8 cellular contexts compared by ENCODE assay signal in genomic region chr20:2840967-2841531, GRCh38. TPM values are rescaled to one million over a fixed set of nuclear protein-coding genes. Genes with fewer than 3 reads are reported as not detected.
DNase-seq lines count a peak whose midpoint lies in the region; ATAC-seq and TF ChIP-seq lines count a peak whose summit lies in the region.

No MANE protein-coding gene starts in this region.

- TF ChIP-seq CTCF in CD8-positive, alpha-beta T cell (IDR thresholded peaks at IDR 0.05): no peak
- no peak for TF ChIP-seq CTCF in mammary epithelial cell (conservative IDR thresholded peaks at IDR 0.05 in 1 of 2, IDR thresholded peaks at IDR 0.05 in 1 of 2; ENCODE audit: extremely low read depth in 1 of 2, insufficient read depth in 1 of 2, low read depth in 1 of 2, low read length in 2 of 2)

- 10% methylated on average over 16 of the region's 33 CpGs for WGBS in mammary epithelial cell (ENCODE audit: low coverage, missing lambda C conversion rate)

- H3K9me3 ChIP-seq in CD8-positive, alpha-beta T cell (ENCODE audit: low read length): no peaks in the 10 kb centered on the region
- no peaks in the 10 kb centered on the region for H3K9me3 ChIP-seq in mammary epithelial cell (replicated peaks; ENCODE audit: insufficient read depth, low read length)
- no peaks in the 10 kb centered on the region for H3K9me3 ChIP-seq in skeletal muscle satellite cell (replicated peaks; ENCODE audit: low read length)

- H3K4me1 Mint-ChIP-seq in CD8-positive, alpha-beta T cell (ENCODE audit: low read depth): peaks cover 44% of the 10 kb centered on the region

- no peaks in the 10 kb centered on the region for H3K36me3 ChIP-seq in CD8-positive, alpha-beta T cell (ENCODE audit: insufficient read depth, low read length)
- H3K36me3 ChIP-seq in mammary epithelial cell (ENCODE audit: insufficient read depth, low read length): no peaks in the 10 kb centered on the region
- peaks cover 2% of the 10 kb centered on the region for H3K36me3 ChIP-seq in skeletal muscle satellite cell (ENCODE audit: insufficient read depth, low read length)

- peak overlapping the region; percentile 88 for H3K27ac ChIP-seq in CD8-positive, alpha-beta T cell (ENCODE audit: low read depth, low read length)
- H3K27ac ChIP-seq in mammary epithelial cell (ENCODE audit: insufficient read depth, low read depth, low read length): no peak overlapping the region

- no peaks in the 10 kb centered on the region for H4K20me1 ChIP-seq in mammary epithelial cell (ENCODE audit: insufficient read depth, low read length)

- BruUV-seq in mammary epithelial cell (replicated peaks; lab: Mats Ljungman, UMichigan): TSS peak; percentile 58

- H3K9me3 Mint-ChIP-seq in CD8-positive, alpha-beta T cell: no peaks in the 10 kb centered on the region

- peak overlapping the region; percentile 96 for H2AFZ ChIP-seq in mammary epithelial cell (ENCODE audit: low read depth, low read length)

- H3K9ac ChIP-seq in mammary epithelial cell (ENCODE audit: insufficient read depth, low read length) (peak overlapping the region; percentile 62), skeletal muscle satellite cell (ENCODE audit: low read depth, low read length) (peak overlapping the region; percentile 96)

- peaks cover 13% of the 10 kb centered on the region for H3K79me2 ChIP-seq in mammary epithelial cell (ENCODE audit: insufficient read depth, low read length)

- H3K4me3 ChIP-seq in CD8-positive, alpha-beta T cell (ENCODE audit: low read depth, low read length): peak overlapping the region; percentile 97
- peak overlapping the region; percentile 54 to 96 (median 80) for H3K4me3 ChIP-seq in mammary epithelial cell (replicated peaks in 1 of 3; ENCODE audit: insufficient read depth in 1 of 3, low read depth in 2 of 3, low read length in 3 of 3)
- peak overlapping the region; percentile 85 for H3K4me3 ChIP-seq in skeletal muscle satellite cell (ENCODE audit: low read length)

- in situ Hi-C loops in SK-MEL-5 (cut with HindIII; ENCODE audit: low pct_unique_long_range_greater_than_20kb, low sequenced_read_pairs) (no loop called here), mammary epithelial cell (cut with MboI; ENCODE audit: low sequenced_read_pairs in 2 of 2) (no loop called here)

- intact Hi-C loops in CD8-positive, alpha-beta T cell (cut with DNase I, micrococcal nuclease): loop anchor here (1.0 to 5.0 kb wide), 7 partner anchors 32 to 734 kb away; partner anchors contain the start of genes IDH3B (in 2 of the 2), PTPRA (in 2 of the 2), EBF4 (in 1 of the 2) and MRPS26 (in 1 of the 2)
- intact Hi-C loops in mammary epithelial cell (cut with micrococcal nuclease): no loop called here

- H3K4me2 ChIP-seq in mammary epithelial cell (ENCODE audit: insufficient read depth, low read depth, low read length): peak overlapping the region; percentile 97
- peak overlapping the region; percentile 86 for H3K4me2 ChIP-seq in skeletal muscle satellite cell (ENCODE audit: low read length)

- POLR2A ChIA-PET in CD8-positive, alpha-beta T cell (lab: Charles Lee): interaction anchor here (0.7 to 2.4 kb wide), 11 partner anchors 10 to 189 kb away, joined by 3 to 15 read pairs (median 5); partner anchors contain the start of genes IDH3B, NOP56 and PTPRA

- H3K27me3 ChIP-seq in CD8-positive, alpha-beta T cell (ENCODE audit: insufficient read depth, low read length): no peaks in the 10 kb centered on the region
- no peaks in the 10 kb centered on the region for H3K27me3 ChIP-seq in mammary epithelial cell (ENCODE audit: insufficient read depth, low read length)
- H3K27me3 ChIP-seq in skeletal muscle satellite cell (ENCODE audit: control insufficient read depth, insufficient read depth, low read length): no peaks in the 10 kb centered on the region

- peak overlapping the region; percentile 81 for H3K27ac Mint-ChIP-seq in CD8-positive, alpha-beta T cell

- peak overlapping the region; percentile 82 for H3K4me3 Mint-ChIP-seq in CD8-positive, alpha-beta T cell

- CTCF ChIA-PET in CD8-positive, alpha-beta T cell (lab: Charles Lee): interaction anchor here (0.7 to 1.6 kb wide), 3 partner anchors 26 to 154 kb away, joined by 3 to 4 read pairs (median 4); no protein-coding TSS in a partner anchor
- CTCF ChIA-PET in mammary epithelial cell (lab: Charles Lee; ENCODE audit: low non-redundant PET): no interaction called here

- peaks cover 35% of the 10 kb centered on the region for H3K36me3 Mint-ChIP-seq in CD8-positive, alpha-beta T cell

- DNase-seq in CD8-positive, alpha-beta T cell: peak in 3 of 7 experiments; percentile 19 to 38 (median 22)
- DNase-seq in GM19238 (ENCODE audit: insufficient read length, low spot score) (peak; percentile 61), SK-MEL-5 (ENCODE audit: low read depth, low spot score) (peak; percentile 44), mammary epithelial cell (peak; percentile 49), iPS-NIHi7 (ENCODE audit: extremely low spot score) (peak; percentile 58), NCI-H446 treated with DMSO at 0.1 percent for 48 hours (lab: John Stamatoyannopoulos, UW) (no peak)

- dilution Hi-C loops in mammary epithelial cell (cut with HindIII; ENCODE audit: low sequenced_read_pairs): no loop called here

- H3K4me1 ChIP-seq in CD8-positive, alpha-beta T cell (ENCODE audit: insufficient read depth, low read length): peaks cover 22% of the 10 kb centered on the region
- H3K4me1 ChIP-seq in mammary epithelial cell (ENCODE audit: insufficient read depth, low read length) (peaks cover 14% of the 10 kb centered on the region), skeletal muscle satellite cell (ENCODE audit: control insufficient read depth, insufficient read depth, low read length) (peaks cover 9% of the 10 kb centered on the region)

- H3K27me3 Mint-ChIP-seq in CD8-positive, alpha-beta T cell (ENCODE audit: low read depth): no peaks in the 10 kb centered on the region

- ATAC-seq in CD8-positive, alpha-beta T cell: peak; percentile 34
- peak; percentile 38 for ATAC-seq in HG03175 (IDR thresholded peaks at IDR 0.05; ENCODE audit: unreplicated experiment)

RNA-seq across cellular contexts. Expression of gene VPS16, which starts 0.5 kb away (rescaled TPM):
- 10 to 100 TPM; 40.7 to 41.1 TPM for total RNA-seq in CD8-positive, alpha-beta T cell
- total RNA-seq in SK-MEL-5 (2014; rRNA removed; shearing (Covaris generic)): 39.0 and 39.7 TPM in 2 replicates
- polyA plus RNA-seq in SK-MEL-5 (2015; cell fraction: cytosol; rRNA removed): 31.8 and 39.7 TPM in 2 replicates
- polyA plus RNA-seq in SK-MEL-5 (2015; cell fraction: nucleus; rRNA removed): 244 and 298 TPM in 2 replicates
- total RNA-seq in mammary epithelial cell: 10 to 100 TPM; 28.5 to 35.2 TPM
- polyA plus RNA-seq in mammary epithelial cell: 25.5 TPM
- 29.0 TPM for polyA minus RNA-seq in mammary epithelial cell
- total RNA-seq in skeletal muscle satellite cell (2012; rRNA removed): 29.9 and 34.9 TPM in 2 replicates

RNA-seq across cellular contexts. Expression of gene PCED1A, which starts 0.6 kb away (rescaled TPM):
- total RNA-seq in CD8-positive, alpha-beta T cell: 10 to 100 TPM; 58.7 to 62.2 TPM
- 17.2 and 22.6 TPM in 2 replicates for total RNA-seq in SK-MEL-5 (2014; rRNA removed; shearing (Covaris generic))
- 27.8 and 31.5 TPM in 2 replicates for polyA plus RNA-seq in SK-MEL-5 (2015; cell fraction: cytosol; rRNA removed)
- 353 and 387 TPM in 2 replicates for polyA plus RNA-seq in SK-MEL-5 (2015; cell fraction: nucleus; rRNA removed)
- 10 to 100 TPM; 15.8 to 20.2 TPM for total RNA-seq in mammary epithelial cell
- 12.5 TPM for polyA plus RNA-seq in mammary epithelial cell
- polyA minus RNA-seq in mammary epithelial cell: 3.5 TPM
- 14.0 and 20.8 TPM in 2 replicates for total RNA-seq in skeletal muscle satellite cell (2012; rRNA removed)

RNA-seq across cellular contexts. Expression of gene TMEM239, which starts 24.9 kb away (rescaled TPM):
- total RNA-seq in CD8-positive, alpha-beta T cell: not detected
- total RNA-seq in SK-MEL-5 (2014; rRNA removed; shearing (Covaris generic)): not detected in 2 replicates
- not detected in 2 replicates for polyA plus RNA-seq in SK-MEL-5 (2015; cell fraction: cytosol; rRNA removed)
- polyA plus RNA-seq in SK-MEL-5 (2015; cell fraction: nucleus; rRNA removed): not detected in 2 replicates
- not detected for total RNA-seq in mammary epithelial cell
- polyA plus RNA-seq in mammary epithelial cell: not detected
- polyA minus RNA-seq in mammary epithelial cell: not detected
- total RNA-seq in skeletal muscle satellite cell (2012; rRNA removed): not detected in 2 replicates

RNA-seq across cellular contexts. Expression of gene C20orf141, which starts 26.3 kb away (rescaled TPM):
- total RNA-seq in CD8-positive, alpha-beta T cell: not detected
- total RNA-seq in SK-MEL-5 (2014; rRNA removed; shearing (Covaris generic)): 0.88 TPM in 1 of 2 replicates, not detected in the other
- polyA plus RNA-seq in SK-MEL-5 (2015; cell fraction: cytosol; rRNA removed): not detected in 2 replicates
- polyA plus RNA-seq in SK-MEL-5 (2015; cell fraction: nucleus; rRNA removed): not detected in 2 replicates
- total RNA-seq in mammary epithelial cell: not detected
- polyA plus RNA-seq in mammary epithelial cell: not detected
- not detected for polyA minus RNA-seq in mammary epithelial cell
- not detected in 2 replicates for total RNA-seq in skeletal muscle satellite cell (2012; rRNA removed)

RNA-seq across cellular contexts. Expression of gene PTPRA, which starts 32.2 kb away (rescaled TPM):
- 10 to 100 TPM; 68.2 to 71.9 TPM for total RNA-seq in CD8-positive, alpha-beta T cell
- total RNA-seq in SK-MEL-5 (2014; rRNA removed; shearing (Covaris generic)): 35.2 and 45.5 TPM in 2 replicates
- 72.5 and 97.8 TPM in 2 replicates for polyA plus RNA-seq in SK-MEL-5 (2015; cell fraction: cytosol; rRNA removed)
- polyA plus RNA-seq in SK-MEL-5 (2015; cell fraction: nucleus; rRNA removed): 116 and 127 TPM in 2 replicates
- 10 to 100 TPM; 37.5 to 39.2 TPM for total RNA-seq in mammary epithelial cell
- 45.2 TPM for polyA plus RNA-seq in mammary epithelial cell
- polyA minus RNA-seq in mammary epithelial cell: 42.6 TPM
- 19.3 and 31.7 TPM in 2 replicates for total RNA-seq in skeletal muscle satellite cell (2012; rRNA removed)
